Comparison of ENCODE assay signal across 2 cellular contexts in genomic region chr2:147976102-147976501, GRCh38.
TF ChIP-seq lines count a peak whose summit lies in the region.

No MANE protein-coding gene starts in this region.

TF ChIP-seq in IMR-90, 13 proteins besides CTCF, POLR2A, EP300 and RAD21:
- TF ChIP-seq MAFK (IDR thresholded peaks at IDR 0.05; ENCODE audit: low read depth, low read length): peak; percentile 91
- no peak for TF ChIP-seq SMC3 (IDR thresholded peaks at IDR 0.05; ENCODE audit: low read depth, low read length)

TF ChIP-seq in K562, 482 proteins besides CTCF, POLR2A, EP300 and RAD21:
- no peak for TF ChIP-seq STAT5B (CRISPR knock-in tag; IDR thresholded peaks at IDR 0.05)
- 0 out of 2 replicates have a peak, but pooled peaks have one; percentile 57 for TF ChIP-seq MAFG (tag; conservative IDR thresholded peaks at IDR 0.05)
- TF ChIP-seq, protein P1, sequence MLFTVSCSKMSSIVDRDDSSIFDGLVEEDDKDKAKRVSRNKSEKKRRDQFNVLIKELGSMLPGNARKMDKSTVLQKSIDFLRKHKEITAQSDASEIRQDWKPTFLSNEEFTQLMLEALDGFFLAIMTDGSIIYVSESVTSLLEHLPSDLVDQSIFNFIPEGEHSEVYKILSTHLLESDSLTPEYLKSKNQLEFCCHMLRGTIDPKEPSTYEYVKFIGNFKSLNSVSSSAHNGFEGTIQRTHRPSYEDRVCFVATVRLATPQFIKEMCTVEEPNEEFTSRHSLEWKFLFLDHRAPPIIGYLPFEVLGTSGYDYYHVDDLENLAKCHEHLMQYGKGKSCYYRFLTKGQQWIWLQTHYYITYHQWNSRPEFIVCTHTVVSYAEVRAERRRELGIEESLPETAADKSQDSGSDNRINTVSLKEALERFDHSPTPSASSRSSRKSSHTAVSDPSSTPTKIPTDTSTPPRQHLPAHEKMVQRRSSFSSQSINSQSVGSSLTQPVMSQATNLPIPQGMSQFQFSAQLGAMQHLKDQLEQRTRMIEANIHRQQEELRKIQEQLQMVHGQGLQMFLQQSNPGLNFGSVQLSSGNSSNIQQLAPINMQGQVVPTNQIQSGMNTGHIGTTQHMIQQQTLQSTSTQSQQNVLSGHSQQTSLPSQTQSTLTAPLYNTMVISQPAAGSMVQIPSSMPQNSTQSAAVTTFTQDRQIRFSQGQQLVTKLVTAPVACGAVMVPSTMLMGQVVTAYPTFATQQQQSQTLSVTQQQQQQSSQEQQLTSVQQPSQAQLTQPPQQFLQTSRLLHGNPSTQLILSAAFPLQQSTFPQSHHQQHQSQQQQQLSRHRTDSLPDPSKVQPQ (CRISPR knock-in tag; IDR thresholded peaks at IDR 0.05; ENCODE audit: borderline replicate concordance): no peak
- peak; percentile 87 for TF ChIP-seq ZNF316 (IDR thresholded peaks at IDR 0.05)
- TF ChIP-seq MAFK (IDR thresholded peaks at IDR 0.05; ENCODE audit: low read length): peak; percentile 69
- no peak for TF ChIP-seq CSDE1 (IDR thresholded peaks at IDR 0.05)
- no peak for TF ChIP-seq ZFP30 (CRISPR knock-in tag; IDR thresholded peaks at IDR 0.05; ENCODE audit: borderline replicate concordance)
- no peak for TF ChIP-seq GTF2A2 (tag; IDR thresholded peaks at IDR 0.05)
- peak; percentile 76 for TF ChIP-seq C11orf30 (IDR thresholded peaks at IDR 0.05; ENCODE audit: low read depth)
- TF ChIP-seq ZNF707 (CRISPR knock-in tag; conservative IDR thresholded peaks at IDR 0.05): no peak
- peak; percentile 71 for TF ChIP-seq MAFF (IDR thresholded peaks at IDR 0.05; ENCODE audit: low read length)
- TF ChIP-seq ZKSCAN8 (CRISPR knock-in tag; IDR thresholded peaks at IDR 0.05): no peak
- TF ChIP-seq POLR3G (IDR thresholded peaks at IDR 0.05; ENCODE audit: extremely low read depth, insufficient read length, insufficient replicate concordance): no peak
- no peak for TF ChIP-seq ZNF431 (CRISPR knock-in tag; IDR thresholded peaks at IDR 0.05)
- TF ChIP-seq L3MBTL2 (IDR thresholded peaks at IDR 0.05): no peak
- no peak for TF ChIP-seq ZNF407 (IDR thresholded peaks at IDR 0.05; ENCODE audit: low read depth)
- TF ChIP-seq, protein P2, sequence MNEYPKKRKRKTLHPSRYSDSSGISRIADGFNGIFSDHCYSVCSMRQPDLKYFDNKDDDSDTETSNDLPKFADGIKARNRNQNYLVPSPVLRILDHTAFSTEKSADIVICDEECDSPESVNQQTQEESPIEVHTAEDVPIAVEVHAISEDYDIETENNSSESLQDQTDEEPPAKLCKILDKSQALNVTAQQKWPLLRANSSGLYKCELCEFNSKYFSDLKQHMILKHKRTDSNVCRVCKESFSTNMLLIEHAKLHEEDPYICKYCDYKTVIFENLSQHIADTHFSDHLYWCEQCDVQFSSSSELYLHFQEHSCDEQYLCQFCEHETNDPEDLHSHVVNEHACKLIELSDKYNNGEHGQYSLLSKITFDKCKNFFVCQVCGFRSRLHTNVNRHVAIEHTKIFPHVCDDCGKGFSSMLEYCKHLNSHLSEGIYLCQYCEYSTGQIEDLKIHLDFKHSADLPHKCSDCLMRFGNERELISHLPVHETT (CRISPR knock-in tag; conservative IDR thresholded peaks at IDR 0.05 in 1 of 2, IDR thresholded peaks at IDR 0.05 in 1 of 2): no peak
- TF ChIP-seq ZNF766 (CRISPR knock-in tag; conservative IDR thresholded peaks at IDR 0.05): no peak
- no peak for TF ChIP-seq PHF8 (IDR thresholded peaks at IDR 0.05; ENCODE audit: borderline replicate concordance, low read length)
- TF ChIP-seq PHB2 (IDR thresholded peaks at IDR 0.05; ENCODE audit: low read depth): no peak
- TF ChIP-seq, protein P3, sequence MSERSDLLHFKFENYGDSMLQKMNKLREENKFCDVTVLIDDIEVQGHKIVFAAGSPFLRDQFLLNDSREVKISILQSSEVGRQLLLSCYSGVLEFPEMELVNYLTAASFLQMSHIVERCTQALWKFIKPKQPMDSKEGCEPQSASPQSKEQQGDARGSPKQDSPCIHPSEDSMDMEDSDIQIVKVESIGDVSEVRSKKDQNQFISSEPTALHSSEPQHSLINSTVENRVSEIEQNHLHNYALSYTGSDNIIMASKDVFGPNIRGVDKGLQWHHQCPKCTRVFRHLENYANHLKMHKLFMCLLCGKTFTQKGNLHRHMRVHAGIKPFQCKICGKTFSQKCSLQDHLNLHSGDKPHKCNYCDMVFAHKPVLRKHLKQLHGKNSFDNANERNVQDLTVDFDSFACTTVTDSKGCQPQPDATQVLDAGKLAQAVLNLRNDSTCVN (CRISPR knock-in tag; IDR thresholded peaks at IDR 0.05): no peak
- no peak for TF ChIP-seq SLC30A9 (CRISPR knock-in tag; IDR thresholded peaks at IDR 0.05)
